19 cellular contexts compared by ENCODE assay signal in genomic region chr11:78791964-78792363, GRCh38.
"Had no signal": no experiment of that assay in that cellular context is flagged by ENCODE, and none has a peak within 500 bp of the region (broad histone marks: within the 10 kb centered on the region; RNA-seq: fewer than 3 reads in every experiment).

No MANE protein-coding gene starts in this region.

- H3K9me3 ChIP-seq: SJCRH30 had no signal

- H3K27me3 ChIP-seq: SJCRH30 had no signal

- H3K4me3 ChIP-seq: SJCRH30 had no signal

- DNase-seq: KBM-7, NCI-H1092, NCI-H1105 treated with DMSO at 0.1 percent for 48 hours, NCI-H1417 treated with DMSO at 0.1 percent for 48 hours, NCI-H1694 treated with DMSO at 0.1 percent for 48 hours, NCI-H1930, NCI-H2081, NCI-H2107, NCI-H226, NCI-H446, NCI-H510A, NCI-H524 treated with DMSO at 0.1 percent for 48 hours, NCI-H774, SHP77 treated with DMSO at 0.1 percent for 48 hours, SJCRH30, T-helper 1 cell had no signal

- H3K36me3 ChIP-seq: SJCRH30 had no signal

- H3K4me1 ChIP-seq: SJCRH30 had no signal

- ATAC-seq: Panc1, Right ventricle myocardium inferior had no signal

- H3K27ac ChIP-seq: HL-60, SJCRH30 had no signal
